In genomic region chr11:62449912-62450311, GRCh38 we compare ENCODE assay signal across 5 cellular contexts. TPM values are rescaled to one million over a fixed set of nuclear protein-coding genes. Genes with fewer than 3 reads are reported as not detected.
"Had no signal": no experiment of that assay in that cellular context is flagged by ENCODE, and none has a peak within 500 bp of the region (broad histone marks: within the 10 kb centered on the region; RNA-seq: fewer than 3 reads in every experiment).

No MANE protein-coding gene starts in this region.

RNA-seq across cellular contexts. Expression of gene SCGB1A1, which starts 31.1 kb away (rescaled TPM):
- total RNA-seq: GM23248, H4, H7, HT-29, IMR-90 had no signal
- polyA plus RNA-seq: GM23248, IMR-90 had no signal
